Comparison of ENCODE assay signal across 12 cellular contexts in genomic region chr16:24568392-24568791, GRCh38. TPM values are rescaled to one million over a fixed set of nuclear protein-coding genes. Genes with fewer than 3 reads are reported as not detected.
DNase-seq lines count a peak whose midpoint lies in the region; ATAC-seq and TF ChIP-seq lines count a peak whose summit lies in the region.
"Had no signal": no experiment of that assay in that cellular context is flagged by ENCODE, and none has a peak within 500 bp of the region (broad histone marks: within the 10 kb centered on the region; RNA-seq: fewer than 3 reads in every experiment).

No MANE protein-coding gene starts in this region.

- no peaks in the 10 kb centered on the region for H3K27me3 ChIP-seq in kidney epithelial cell (ENCODE audit: control insufficient read depth, insufficient read depth, low read length)
- no peaks in the 10 kb centered on the region for H3K27me3 ChIP-seq in CD8-positive, alpha-beta T cell (ENCODE audit: insufficient read depth, low read length)

- peaks cover 0 to 8% (median 2%) of the 10 kb centered on the region in 3 donors for H3K4me1 Mint-ChIP-seq in T-cell
- no peaks in the 10 kb centered on the region for H3K4me1 Mint-ChIP-seq in CD8-positive, alpha-beta T cell (ENCODE audit: low read depth)

- H3K4me3 ChIP-seq in AG09309 (ENCODE audit: control insufficient read depth, low read depth, low read length), result no peak overlapping the region
- no peak overlapping the region for H3K4me3 ChIP-seq in kidney epithelial cell (ENCODE audit: low read depth, low read length)
- H3K4me3 ChIP-seq in CD8-positive, alpha-beta T cell (ENCODE audit: low read depth, low read length), result no peak overlapping the region

- no peaks in the 10 kb centered on the region for H3K9me3 ChIP-seq in CD8-positive, alpha-beta T cell (ENCODE audit: low read length)

- DNase-seq in AG09309 (ENCODE audit: low read depth) (peak; percentile 5), HT1080 (ENCODE audit: low read depth) (peak; percentile 18), amniotic epithelial cell (ENCODE audit: low read depth) (peak; percentile 35), kidney epithelial cell (ENCODE audit: low read depth) (no peak), T-cell (no peak)
- no peak for DNase-seq in CD8-positive, alpha-beta T cell
- DNase-seq: NCI-H2081; right cardiac atrium; stimulated activated naive CD8-positive, alpha-beta T cell treated with anti-CD3 and anti-CD28 coated beads, Interleukin-15, Interleukin-2, amounts not matched to agents 100 U/mL and 50 U/mL, for 24 hours had no signal

- peaks cover 79% of the 10 kb centered on the region for H3K36me3 Mint-ChIP-seq in T-cell
- H3K36me3 Mint-ChIP-seq in CD8-positive, alpha-beta T cell, result peaks cover 83% of the 10 kb centered on the region

- ATAC-seq in GM21786 (IDR thresholded peaks at IDR 0.05; ENCODE audit: unreplicated experiment) (no peak), T-cell (replicated peaks in 1 of 4) (no peak), GM21447 (IDR thresholded peaks at IDR 0.05; ENCODE audit: unreplicated experiment) (no peak)
- no peak for ATAC-seq in CD8-positive, alpha-beta T cell
- ATAC-seq: right cardiac atrium; stimulated activated naive CD8-positive, alpha-beta T cell treated with anti-CD3 and anti-CD28 coated beads, Interleukin-15, Interleukin-2, amounts not matched to agents 100 U/mL and 50 U/mL, for 24 hours had no signal

- H3K9me3 Mint-ChIP-seq in T-cell, result peaks cover 28 to 40% (median 28%) of the 10 kb centered on the region in 3 donors
- peaks cover 34% of the 10 kb centered on the region for H3K9me3 Mint-ChIP-seq in CD8-positive, alpha-beta T cell

- CTCF ChIA-PET in T-cell (lab: Charles Lee), result no interaction called here
- CTCF ChIA-PET in CD8-positive, alpha-beta T cell (lab: Charles Lee), result no interaction called here

- H3K27ac ChIP-seq in CD8-positive, alpha-beta T cell (ENCODE audit: low read depth, low read length), result no peak overlapping the region

- POLR2A ChIA-PET in T-cell (lab: Charles Lee), result no interaction called here
- POLR2A ChIA-PET in CD8-positive, alpha-beta T cell (lab: Charles Lee), result no interaction called here

- no peaks in the 10 kb centered on the region for H3K36me3 ChIP-seq in kidney epithelial cell (ENCODE audit: control insufficient read depth, insufficient read depth, low read length)
- peaks cover 62% of the 10 kb centered on the region for H3K36me3 ChIP-seq in CD8-positive, alpha-beta T cell (ENCODE audit: insufficient read depth, low read length)

- intact Hi-C loops in CD8-positive, alpha-beta T cell (cut with DNase I, micrococcal nuclease), result loop anchor here in 1 of 2 experiments (10.0 kb wide), 1 partner anchor 236 kb away; no protein-coding TSS in a partner anchor

- H3K4me3 Mint-ChIP-seq in T-cell, result no peak overlapping the region
- no peak overlapping the region for H3K4me3 Mint-ChIP-seq in CD8-positive, alpha-beta T cell
- H3K4me3 Mint-ChIP-seq: activated naive CD4-positive, alpha-beta T cell treated with anti-CD3 and anti-CD28 coated beads, Interleukin-2, amount 50 U/mL, for 24 hours had no signal

- H3K27ac Mint-ChIP-seq in T-cell, result no peak overlapping the region
- no peak overlapping the region for H3K27ac Mint-ChIP-seq in CD8-positive, alpha-beta T cell

- H3K27me3 Mint-ChIP-seq in T-cell, result no peaks in the 10 kb centered on the region
- H3K27me3 Mint-ChIP-seq in CD8-positive, alpha-beta T cell (ENCODE audit: low read depth), result no peaks in the 10 kb centered on the region
- H3K27me3 Mint-ChIP-seq: activated naive CD4-positive, alpha-beta T cell treated with anti-CD3 and anti-CD28 coated beads, Interleukin-2, amount 50 U/mL, for 24 hours had no signal

- no peaks in the 10 kb centered on the region for H3K4me1 ChIP-seq in CD8-positive, alpha-beta T cell (ENCODE audit: insufficient read depth, low read length)

- TF ChIP-seq CTCF in AG09309 (IDR thresholded peaks at IDR 0.05; ENCODE audit: control insufficient read depth, insufficient read depth, low read depth, low read length, missing control alignments), result peak; percentile 34
- TF ChIP-seq CTCF in kidney epithelial cell (IDR thresholded peaks at IDR 0.05; ENCODE audit: insufficient read depth, low read length, poor library complexity, severe bottlenecking), result peak; percentile 19
- TF ChIP-seq CTCF in CD8-positive, alpha-beta T cell (IDR thresholded peaks at IDR 0.05), result no peak

RNA-seq across cellular contexts. Expression of gene RBBP6, which starts 29.0 kb away (rescaled TPM):
- total RNA-seq in HT1080 (2014; rRNA removed; shearing (Covaris generic)), result 13.9 and 15.4 TPM in 2 replicates
- polyA plus RNA-seq in HT1080 (2015; cell fraction: cytosol; rRNA removed), result 19.0 and 25.9 TPM in 2 replicates
- 72.8 and 79.7 TPM in 2 replicates for polyA plus RNA-seq in HT1080 (2015; cell fraction: nucleus; rRNA removed)
- 48.1 and 52.3 TPM in 2 replicates for total RNA-seq in kidney epithelial cell
- 100 to 1,000 TPM in 2 of 5 donors, 10 to 100 TPM in 3; 80.5 to 130 (median 91.9) TPM for total RNA-seq in T-cell
- total RNA-seq in CD8-positive, alpha-beta T cell, result 100 to 1,000 TPM; 172 to 177 TPM

Comparison
In these comparisons a context has a peak if more than half of its experiments do, and no peak if none do; other contexts are left out.
1. DNase-seq: peak in AG09309 (single experiment), HT1080 (single experiment) and amniotic epithelial cell (single experiment); none in kidney epithelial cell (single experiment), T-cell (0 of 34) and CD8-positive, alpha-beta T cell (0 of 7).